ENCODE assay signal across 21 cellular contexts in the genomic region with DNA sequence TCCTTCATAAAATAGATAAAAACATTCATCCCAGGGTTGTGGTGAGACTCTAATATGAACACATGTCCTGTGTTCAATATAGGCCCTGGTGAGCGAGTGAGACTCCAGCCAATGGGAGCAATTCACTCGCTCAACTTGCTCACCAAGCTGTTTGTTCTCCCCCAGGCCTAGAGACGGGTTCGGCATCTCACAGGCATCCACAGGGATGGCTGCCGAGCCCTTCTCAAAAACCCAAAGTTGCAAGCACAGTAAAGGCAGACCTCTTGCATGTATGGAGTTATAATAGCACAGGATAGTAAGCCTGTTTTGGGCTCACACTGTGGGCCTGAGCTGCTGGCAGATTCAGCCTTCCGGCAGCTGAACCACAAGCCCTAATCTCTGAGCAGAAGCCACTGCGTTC. TPM values are rescaled to one million over a fixed set of nuclear protein-coding genes. Genes with fewer than 3 reads are reported as not detected.
"Had no signal": no experiment of that assay in that cellular context is flagged by ENCODE, and none has a peak within 500 bp of the region (broad histone marks: within the 10 kb centered on the region; RNA-seq: fewer than 3 reads in every experiment).

No MANE protein-coding gene starts in this region.

- H3K4me3 ChIP-seq: K562 had no signal

- ATAC-seq: K562 had no signal

- H3K4me1 Mint-ChIP-seq: IgD-negative memory B cell had no signal

- H3K36me3 Mint-ChIP-seq: IgD-negative memory B cell had no signal

- H3K9me3 ChIP-seq: SK-N-SH had no signal

- DNase-seq: Kasumi-1, MM.1S, NCI-H1092 treated with DMSO at 0.1 percent for 48 hours, NCI-H1436, NCI-H187, NCI-H2029, NCI-H2081 treated with DMSO at 0.1 percent for 48 hours, NCI-H2171, NCI-H226, NCI-H446, NCI-H510A, NCI-H524 treated with DMSO at 0.1 percent for 48 hours, NCI-H69, NCI-H774, RPMI8226, SHP77, SK-N-SH had no signal

- H3K27ac ChIP-seq: HL-60, KMS-11 had no signal

- H3K4me3 Mint-ChIP-seq: IgD-negative memory B cell had no signal

RNA-seq across cellular contexts. Expression of a gene that starts 15.7 kb away (rescaled TPM):
- polyA plus RNA-seq: IgD-negative memory B cell had no signal
